Comparison of ENCODE assay signal across 1 cellular context in the genomic region with DNA sequence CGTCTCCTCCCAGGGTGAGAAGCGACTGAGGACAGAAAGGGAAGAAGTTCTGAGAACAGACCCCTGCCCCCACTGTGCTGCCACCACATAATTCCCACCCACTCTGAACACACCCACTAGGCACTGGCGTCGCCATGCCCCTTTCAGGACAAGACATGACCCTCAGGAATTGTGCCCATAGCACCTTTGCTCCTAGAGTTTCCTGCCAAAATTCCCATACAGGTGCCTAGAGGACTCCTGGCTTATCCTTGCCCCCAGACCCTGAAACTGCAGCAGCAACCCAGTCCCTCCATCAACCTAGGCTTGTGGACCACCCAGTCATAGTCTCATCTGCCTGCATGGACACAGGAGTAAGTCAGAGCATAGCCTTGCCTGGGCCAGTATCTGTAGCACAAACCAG.
TF ChIP-seq lines count a peak whose summit lies in the region.

No MANE protein-coding gene starts in this region.

TF ChIP-seq in GM12878, 131 proteins besides CTCF, POLR2A, EP300 and RAD21:
- TF ChIP-seq PAX5 (IDR thresholded peaks at IDR 0.05; ENCODE audit: borderline replicate concordance, low read depth, low read length) (no peak), GABPA (IDR thresholded peaks at IDR 0.05; ENCODE audit: low read depth) (no peak), SUPT20H (IDR thresholded peaks at IDR 0.05; ENCODE audit: borderline replicate concordance, control insufficient read depth, low read depth, low read length) (no peak), SMARCA5 (IDR thresholded peaks at IDR 0.05) (no peak), POLR2AphosphoS2 (IDR thresholded peaks at IDR 0.05; ENCODE audit: low read depth, low read length) (peak; percentile 53; the same call in 1 of the 2 replicates)
